In genomic region chr10:22317771-22318565, GRCh38 we compare ENCODE assay signal across 10 cellular contexts. TPM values are rescaled to one million over a fixed set of nuclear protein-coding genes. Genes with fewer than 3 reads are reported as not detected.
DNase-seq lines count a peak whose midpoint lies in the region; TF ChIP-seq lines count a peak whose summit lies in the region.
"Had no signal": no experiment of that assay in that cellular context is flagged by ENCODE, and none has a peak within 500 bp of the region (broad histone marks: within the 10 kb centered on the region; RNA-seq: fewer than 3 reads in every experiment).

No MANE protein-coding gene starts in this region.

- no peaks in the 10 kb centered on the region for H3K79me2 ChIP-seq in DOHH2 (ENCODE audit: control insufficient read depth, low read length)
- peaks cover 83% of the 10 kb centered on the region for H3K79me2 ChIP-seq in Loucy (ENCODE audit: insufficient read depth, low read length)

- no peaks in the 10 kb centered on the region for H3K36me3 Mint-ChIP-seq in chondrocyte (ENCODE audit: low read depth)
- no peaks in the 10 kb centered on the region for H3K36me3 Mint-ChIP-seq in endodermal cell (ENCODE audit: low read depth)

- peak overlapping the region; percentile 94 for H3K9ac ChIP-seq in Loucy (ENCODE audit: low read depth, low read length, poor library complexity, severe bottlenecking)
- H3K9ac ChIP-seq in endodermal cell (ENCODE audit: extremely low read depth, low read length, poor library complexity, severe bottlenecking) = no peak overlapping the region

- DNase-seq in chondrocyte (ENCODE audit: low spot score) (no peak), NCI-H2171 (lab: John Stamatoyannopoulos, UW) (no peak), endodermal cell (no peak), iPS-NIHi7 (ENCODE audit: extremely low spot score) (no peak)
- DNase-seq: activated CD4-positive, alpha-beta T cell treated with anti-CD3 and anti-CD28 coated beads, Interleukin-2, amount 50 U/mL, for 1 hour; hypothalamus had no signal

- H3F3A ChIP-seq in DOHH2 (ENCODE audit: control insufficient read depth, insufficient read depth) (peaks cover 41% of the 10 kb centered on the region), Loucy (ENCODE audit: low read depth) (no peaks in the 10 kb centered on the region)

- 4 to 8% methylated on average over 3 of the region's 6 CpGs for WGBS in endodermal cell (ENCODE audit: insufficient coverage in 1 of 2, insufficient read length in 1 of 2), 2 experiments

- no peak overlapping the region for H3K27ac ChIP-seq in DOHH2 (ENCODE audit: low read depth, low read length)
- no peak overlapping the region for H3K27ac ChIP-seq in endodermal cell (ENCODE audit: low read depth, low read length)

- H3K27ac Mint-ChIP-seq in chondrocyte (ENCODE audit: unreplicated experiment) (peak overlapping the region; percentile 22), endodermal cell (no peak overlapping the region)

- H3K4me3 ChIP-seq in DOHH2 (ENCODE audit: low read length) (peak overlapping the region; percentile 84), Loucy (ENCODE audit: low read length, poor library complexity, severe bottlenecking) (peak overlapping the region; percentile 80), neuron (ENCODE audit: low read length) (peak overlapping the region; percentile 65), endodermal cell (ENCODE audit: low read length) (no peak overlapping the region)

- H3K36me3 ChIP-seq in DOHH2 (ENCODE audit: control insufficient read depth, low read length) = peaks cover 2% of the 10 kb centered on the region; the same call in 1 of the 2 replicates
- H3K36me3 ChIP-seq in Loucy (ENCODE audit: insufficient read depth, low read length) = 0 out of 2 replicates have a peak, but pooled peaks cover 5% of the 10 kb centered on the region
- H3K36me3 ChIP-seq in neuron (ENCODE audit: insufficient read depth, low read length) = no peaks in the 10 kb centered on the region
- H3K36me3 ChIP-seq in endodermal cell (ENCODE audit: control insufficient read depth, insufficient read depth, low read length) = no peaks in the 10 kb centered on the region

- no peaks in the 10 kb centered on the region for H3K9me3 Mint-ChIP-seq in chondrocyte (ENCODE audit: low read depth)
- H3K9me3 Mint-ChIP-seq in endodermal cell = no peaks in the 10 kb centered on the region

- H3K9me2 ChIP-seq in DOHH2 (replicated peaks; ENCODE audit: control insufficient read depth, low read length) (no peaks in the 10 kb centered on the region), Loucy (replicated peaks; ENCODE audit: low read depth, low read length) (no peaks in the 10 kb centered on the region)

- H3K4me2 ChIP-seq in DOHH2 (ENCODE audit: low read length) (peak overlapping the region; percentile 84), Loucy (ENCODE audit: low read depth, low read length, poor library complexity, severe bottlenecking) (peak overlapping the region; percentile 77)

- H3K4me3 Mint-ChIP-seq in chondrocyte (ENCODE audit: unreplicated experiment) (peak overlapping the region; percentile 25), endodermal cell (no peak overlapping the region)

- peaks cover 51% of the 10 kb centered on the region for H3K4me1 Mint-ChIP-seq in chondrocyte (ENCODE audit: low read depth)
- H3K4me1 Mint-ChIP-seq in endodermal cell = peaks cover 23% of the 10 kb centered on the region

- H4K20me1 ChIP-seq in DOHH2 (ENCODE audit: control insufficient read depth, insufficient read depth, low read depth, low read length) (peaks cover 10% of the 10 kb centered on the region; the same call in 1 of the 2 replicates), Loucy (ENCODE audit: insufficient read depth, low read length, poor library complexity, severe bottlenecking) (peaks cover 11% of the 10 kb centered on the region)

- H2AFZ ChIP-seq in Loucy (ENCODE audit: low read length) (no peak overlapping the region), neuron (ENCODE audit: low read depth, low read length) (no peak overlapping the region)

- H3K27me3 ChIP-seq in DOHH2 (ENCODE audit: control insufficient read depth, low read length) (peaks cover 57% of the 10 kb centered on the region), Loucy (ENCODE audit: insufficient read depth, low read length, poor library complexity, severe bottlenecking) (peaks cover 8% of the 10 kb centered on the region), neuron (ENCODE audit: insufficient read depth, low read length) (peaks cover 10% of the 10 kb centered on the region), endodermal cell (ENCODE audit: control insufficient read depth, insufficient read depth, low read length, poor library complexity, severe bottlenecking) (peaks cover 78% of the 10 kb centered on the region)

- peaks cover 4% of the 10 kb centered on the region for H3K27me3 Mint-ChIP-seq in chondrocyte (ENCODE audit: low read depth)
- H3K27me3 Mint-ChIP-seq in endodermal cell (ENCODE audit: insufficient read depth) = peaks cover 81% of the 10 kb centered on the region

- H3K4me1 ChIP-seq in DOHH2 (ENCODE audit: control insufficient read depth, low read length) (peaks cover 49% of the 10 kb centered on the region), Loucy (ENCODE audit: insufficient read depth, low read length, poor library complexity, severe bottlenecking) (peaks cover 17% of the 10 kb centered on the region), neuron (ENCODE audit: insufficient read depth, low read length) (peaks cover 37% of the 10 kb centered on the region), endodermal cell (ENCODE audit: control insufficient read depth, insufficient read depth, low read length) (peaks cover 3% of the 10 kb centered on the region)

- TF ChIP-seq CTCF in DOHH2 (IDR thresholded peaks at IDR 0.05; ENCODE audit: low read depth, low read length, poor library complexity, severe bottlenecking) (no peak), Loucy (conservative IDR thresholded peaks at IDR 0.05; ENCODE audit: low read length) (no peak), chondrocyte (IDR thresholded peaks at IDR 0.05) (no peak), endodermal cell (conservative IDR thresholded peaks at IDR 0.05) (no peak)

- H3K9me3 ChIP-seq in DOHH2 (ENCODE audit: control insufficient read depth, insufficient read depth, low read length) (no peaks in the 10 kb centered on the region), Loucy (ENCODE audit: insufficient read depth, low read depth, low read length) (no peaks in the 10 kb centered on the region), neuron (ENCODE audit: low read length) (no peaks in the 10 kb centered on the region), endodermal cell (ENCODE audit: control insufficient read depth, low read length) (no peaks in the 10 kb centered on the region)

RNA-seq across cellular contexts. Expression of gene COMMD3, which starts 1.8 kb away (rescaled TPM):
- total RNA-seq in chondrocyte (51.4 to 68.9 TPM (median 55.8 TPM) in 3 replicates), endodermal cell (10 to 100 TPM; 10.4 to 14.9 TPM)
- polyA plus RNA-seq in endodermal cell (2013, experiment 1 of 2) = 30.4 TPM
- polyA plus RNA-seq in endodermal cell (2013, experiment 2 of 2) = 22.6 TPM

RNA-seq across cellular contexts. Expression of gene BMI1, which starts 2.9 kb away (rescaled TPM):
- total RNA-seq in chondrocyte (53.2 to 62.3 TPM (median 55.9 TPM) in 3 replicates), endodermal cell (10 to 100 TPM; 12.2 to 15.5 TPM)
- polyA plus RNA-seq in endodermal cell (2013, experiment 1 of 2) = 37.9 TPM
- 31.3 TPM for polyA plus RNA-seq in endodermal cell (2013, experiment 2 of 2)

RNA-seq across cellular contexts. Expression of gene SPAG6, which starts 27.3 kb away (rescaled TPM):
- total RNA-seq in chondrocyte (not detected in 3 replicates), endodermal cell (1 to 10 TPM; 1.1 to 2.1 TPM)
- 1.9 TPM for polyA plus RNA-seq in endodermal cell (2013, experiment 1 of 2)
- polyA plus RNA-seq in endodermal cell (2013, experiment 2 of 2) = 1.7 TPM
- total RNA-seq: omental fat pad had no signal
